ENCODE assay signal across 8 cellular contexts in genomic region chr12:44847888-44848770, GRCh38. TPM values are rescaled to one million over a fixed set of nuclear protein-coding genes. Genes with fewer than 3 reads are reported as not detected.
DNase-seq lines count a peak whose midpoint lies in the region; ATAC-seq and TF ChIP-seq lines count a peak whose summit lies in the region.

No MANE protein-coding gene starts in this region.

- intact Hi-C loops in mucosa of descending colon (cut with DNase I, micrococcal nuclease), result no loop called here

- POLR2A ChIA-PET in WTC11 (lab: Charles Lee), result no interaction called here

- peak; percentile 53 for DNase-seq in T-helper 9 cell
- peak in 2 of 3 donors; percentile 27 to 36 for DNase-seq in mucosa of descending colon
- no peak for DNase-seq in NCI-H345 treated with DMSO at 0.1 percent for 48 hours (lab: John Stamatoyannopoulos, UW; ENCODE audit: unreplicated experiment)
- DNase-seq in mesothelial cell of epicardium (ENCODE audit: low spot score in 2 of 2, unreplicated experiment in 2 of 2), result no peak
- DNase-seq in NCI-H2171 (lab: John Stamatoyannopoulos, UW), result no peak
- no peak for DNase-seq in WTC11 (ENCODE audit: low spot score)

- ATAC-seq in GM18511 (IDR thresholded peaks at IDR 0.05; ENCODE audit: unreplicated experiment) (peak; percentile 91), HG02840 (IDR thresholded peaks at IDR 0.05; ENCODE audit: low FRiP score, unreplicated experiment) (peak; percentile 81), mucosa of descending colon (peak; percentile 86), WTC11 (no peak)

- H3K4me3 ChIP-seq in mucosa of descending colon, result no peak overlapping the region

- H3K27me3 Mint-ChIP-seq in mesothelial cell of epicardium (ENCODE audit: low read depth) (peaks cover 28% of the 10 kb centered on the region), WTC11 (ENCODE audit: low read depth) (no peaks in the 10 kb centered on the region)

- no peaks in the 10 kb centered on the region for H3K36me3 ChIP-seq in mucosa of descending colon (ENCODE audit: low read depth)

- H3K4me1 Mint-ChIP-seq in mesothelial cell of epicardium (peaks cover 7% of the 10 kb centered on the region), WTC11 (peaks cover 25% of the 10 kb centered on the region)

- H3K4me1 ChIP-seq in mucosa of descending colon (ENCODE audit: low read depth), result no peaks in the 10 kb centered on the region

- CTCF ChIA-PET in WTC11 (lab: Charles Lee), result interaction anchor here (0.9 kb wide), 1 partner anchor 29 kb away, joined by 3 read pairs; the partner anchor contains the start of gene NELL2

- H3K4me3 Mint-ChIP-seq in mesothelial cell of epicardium, result no peak overlapping the region
- H3K4me3 Mint-ChIP-seq in WTC11, result no peak overlapping the region

- no peaks in the 10 kb centered on the region for H3K36me3 Mint-ChIP-seq in mesothelial cell of epicardium
- H3K36me3 Mint-ChIP-seq in WTC11, result no peaks in the 10 kb centered on the region

- TF ChIP-seq CTCF in mucosa of descending colon (IDR thresholded peaks at IDR 0.05) (no peak), mesothelial cell of epicardium (IDR thresholded peaks at IDR 0.05; ENCODE audit: unreplicated experiment) (no peak), WTC11 (IDR thresholded peaks at IDR 0.05) (no peak)

- H3K9me3 Mint-ChIP-seq in mesothelial cell of epicardium, result no peaks in the 10 kb centered on the region
- no peaks in the 10 kb centered on the region for H3K9me3 Mint-ChIP-seq in WTC11

- H3K27ac Mint-ChIP-seq in mesothelial cell of epicardium, result no peak overlapping the region
- H3K27ac Mint-ChIP-seq in WTC11, result no peak overlapping the region

- no peaks in the 10 kb centered on the region for H3K9me3 ChIP-seq in mucosa of descending colon

TF ChIP-seq in WTC11, 78 proteins besides CTCF, POLR2A, EP300 and RAD21:
- TF ChIP-seq ZMAT4 (CRISPR knock-in tag; IDR thresholded peaks at IDR 0.05) (no peak), MXD4 (CRISPR knock-in tag; IDR thresholded peaks at IDR 0.05; ENCODE audit: borderline replicate concordance) (no peak), ZNF232 (CRISPR knock-in tag; IDR thresholded peaks at IDR 0.05) (no peak), MAX (CRISPR knock-in tag; IDR thresholded peaks at IDR 0.05) (no peak), TEAD1 (CRISPR knock-in tag; IDR thresholded peaks at IDR 0.05) (no peak), ELF4 (CRISPR knock-in tag; IDR thresholded peaks at IDR 0.05; ENCODE audit: low read depth) (no peak), ESRRA (CRISPR knock-in tag; IDR thresholded peaks at IDR 0.05; ENCODE audit: borderline replicate concordance) (no peak), TEAD4 (CRISPR knock-in tag; IDR thresholded peaks at IDR 0.05) (no peak), CREM (CRISPR knock-in tag; IDR thresholded peaks at IDR 0.05) (no peak), JUN (CRISPR knock-in tag; IDR thresholded peaks at IDR 0.05) (no peak), FOXK1 (CRISPR knock-in tag; IDR thresholded peaks at IDR 0.05) (no peak), AFF4 (CRISPR knock-in tag; IDR thresholded peaks at IDR 0.05; ENCODE audit: borderline replicate concordance) (no peak), ZNF263 (CRISPR knock-in tag; IDR thresholded peaks at IDR 0.05; ENCODE audit: low read depth) (no peak), NFYB (CRISPR knock-in tag; conservative IDR thresholded peaks at IDR 0.05; ENCODE audit: low read depth) (no peak)

RNA-seq across cellular contexts. Expression of gene NELL2, which starts 28.0 kb away (rescaled TPM):
- 1 to 10 TPM; 2.4 to 7.4 (median 5.8) TPM for total RNA-seq in mucosa of descending colon
- 1.9 to 2.3 TPM (median 2.1 TPM) in 3 replicates for total RNA-seq in mesothelial cell of epicardium
- total RNA-seq in WTC11 (2021), result 37.4 to 49.9 TPM (median 45.8 TPM) in 3 replicates

Comparison
In these comparisons a context has a peak if more than half of its experiments do, and no peak if none do; other contexts are left out.
1. DNase-seq: peak in T-helper 9 cell (single experiment) and mucosa of descending colon (2 of 3); none in NCI-H345 treated with DMSO at 0.1 percent for 48 hours (single experiment), mesothelial cell of epicardium (0 of 2), NCI-H2171 (single experiment) and WTC11 (single experiment).